Comparison of ENCODE assay signal across 8 cellular contexts in genomic region chr14:102095871-102096568, GRCh38. TPM values are rescaled to one million over a fixed set of nuclear protein-coding genes. Genes with fewer than 3 reads are reported as not detected.
DNase-seq lines count a peak whose midpoint lies in the region; ATAC-seq and TF ChIP-seq lines count a peak whose summit lies in the region.

No MANE protein-coding gene starts in this region.

- H3K27ac ChIP-seq in layer of hippocampus (ENCODE audit: low read depth, low read length) = peak overlapping the region; percentile 9
- peak overlapping the region; percentile 67 for H3K27ac ChIP-seq in substantia nigra (ENCODE audit: low read depth, low read length, poor library complexity, severe bottlenecking)

- no peak overlapping the region for H3K4me3 Mint-ChIP-seq in activated naive CD8-positive, alpha-beta T cell treated with anti-CD3 and anti-CD28 coated beads, Interleukin-2, amount 50 U/mL, for 24 hours
- H3K4me3 Mint-ChIP-seq in activated naive CD8-positive, alpha-beta T cell treated with anti-CD3 and anti-CD28 coated beads for 36 hours = no peak overlapping the region
- 0 out of 2 replicates have a peak overlapping the region, but pooled peaks have one; percentile 2 for H3K4me3 Mint-ChIP-seq in WTC11

- CTCF ChIA-PET in WTC11 (lab: Charles Lee) = interaction anchor here (0.6 to 3.6 kb wide), 26 partner anchors 8 to 379 kb away, joined by 3 to 41 read pairs (median 5); no protein-coding TSS in a partner anchor

- peak overlapping the region; percentile 39 for H3K27ac Mint-ChIP-seq in activated naive CD8-positive, alpha-beta T cell treated with anti-CD3 and anti-CD28 coated beads, Interleukin-2, amount 50 U/mL, for 24 hours
- H3K27ac Mint-ChIP-seq in activated naive CD8-positive, alpha-beta T cell treated with anti-CD3 and anti-CD28 coated beads for 36 hours = no peak overlapping the region
- peak overlapping the region; percentile 39; the same call in 1 of the 2 replicates for H3K27ac Mint-ChIP-seq in WTC11

- no peaks in the 10 kb centered on the region for H3K36me3 Mint-ChIP-seq in activated naive CD8-positive, alpha-beta T cell treated with anti-CD3 and anti-CD28 coated beads, Interleukin-2, amount 50 U/mL, for 24 hours (ENCODE audit: low read depth)
- no peaks in the 10 kb centered on the region for H3K36me3 Mint-ChIP-seq in activated naive CD8-positive, alpha-beta T cell treated with anti-CD3 and anti-CD28 coated beads for 36 hours
- no peaks in the 10 kb centered on the region for H3K36me3 Mint-ChIP-seq in WTC11

- H3K27me3 ChIP-seq in layer of hippocampus (ENCODE audit: control insufficient read depth, insufficient read depth, low read length) = no peaks in the 10 kb centered on the region

- POLR2A ChIA-PET in WTC11 (lab: Charles Lee) = interaction anchor here (0.6 to 1.0 kb wide), 3 partner anchors 34 to 78 kb away, joined by 3 to 4 read pairs (median 3); no protein-coding TSS in a partner anchor

- H3K27me3 Mint-ChIP-seq in activated naive CD8-positive, alpha-beta T cell treated with anti-CD3 and anti-CD28 coated beads, Interleukin-2, amount 50 U/mL, for 24 hours = no peaks in the 10 kb centered on the region
- H3K27me3 Mint-ChIP-seq in activated naive CD8-positive, alpha-beta T cell treated with anti-CD3 and anti-CD28 coated beads for 36 hours = no peaks in the 10 kb centered on the region
- no peaks in the 10 kb centered on the region; the same call in 1 of the 2 replicates for H3K27me3 Mint-ChIP-seq in WTC11 (ENCODE audit: low read depth)

- peaks cover 22% of the 10 kb centered on the region for H3K4me1 Mint-ChIP-seq in activated naive CD8-positive, alpha-beta T cell treated with anti-CD3 and anti-CD28 coated beads, Interleukin-2, amount 50 U/mL, for 24 hours
- H3K4me1 Mint-ChIP-seq in activated naive CD8-positive, alpha-beta T cell treated with anti-CD3 and anti-CD28 coated beads for 36 hours = peaks cover 18% of the 10 kb centered on the region
- peaks cover 27% of the 10 kb centered on the region for H3K4me1 Mint-ChIP-seq in WTC11

- TF ChIP-seq CTCF in WTC11 (IDR thresholded peaks at IDR 0.05) = no peak

- no peak for DNase-seq in activated naive CD8-positive, alpha-beta T cell treated with anti-CD3 and anti-CD28 coated beads, Interleukin-2, amount 50 U/mL, for 24 hours
- DNase-seq in activated naive CD8-positive, alpha-beta T cell treated with anti-CD3 and anti-CD28 coated beads for 36 hours = no peak
- DNase-seq in WTC11 (ENCODE audit: low spot score) (no peak), substantia nigra (lab: John Stamatoyannopoulos, UW) (no peak), hippocampal formation (lab: John Stamatoyannopoulos, UW) (no peak), NOMO-1 (lab: John Stamatoyannopoulos, UW; ENCODE audit: unreplicated experiment in 2 of 2) (no peak)

- H3K9me3 Mint-ChIP-seq in activated naive CD8-positive, alpha-beta T cell treated with anti-CD3 and anti-CD28 coated beads, Interleukin-2, amount 50 U/mL, for 24 hours = no peaks in the 10 kb centered on the region
- H3K9me3 Mint-ChIP-seq in activated naive CD8-positive, alpha-beta T cell treated with anti-CD3 and anti-CD28 coated beads for 36 hours = no peaks in the 10 kb centered on the region
- H3K9me3 Mint-ChIP-seq in WTC11 = no peaks in the 10 kb centered on the region

- ATAC-seq in activated naive CD8-positive, alpha-beta T cell treated with anti-CD3 and anti-CD28 coated beads, Interleukin-2, amount 50 U/mL, for 24 hours = no peak
- ATAC-seq in WTC11 (peak; percentile 38), HG03045 (IDR thresholded peaks at IDR 0.05; ENCODE audit: unreplicated experiment) (no peak)

TF ChIP-seq in WTC11, 78 proteins besides CTCF, POLR2A, EP300 and RAD21:
- TF ChIP-seq, protein P1, sequence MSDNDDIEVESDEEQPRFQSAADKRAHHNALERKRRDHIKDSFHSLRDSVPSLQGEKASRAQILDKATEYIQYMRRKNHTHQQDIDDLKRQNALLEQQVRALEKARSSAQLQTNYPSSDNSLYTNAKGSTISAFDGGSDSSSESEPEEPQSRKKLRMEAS (CRISPR knock-in tag; IDR thresholded peaks at IDR 0.05) = no peak
TF ChIP-seq in WTC11: peak in this region for 0.

RNA-seq across cellular contexts. Expression of gene HSP90AA1, which starts 9.2 kb away (rescaled TPM):
- total RNA-seq in activated naive CD8-positive, alpha-beta T cell treated with anti-CD3 and anti-CD28 coated beads for 36 hours = 1,000 to 10,000 TPM; 1,485 to 1,535 TPM
- 808 to 842 TPM (median 832 TPM) in 3 replicates for total RNA-seq in WTC11 (2021)

RNA-seq across cellular contexts. Expression of gene WDR20, which starts 43.7 kb away (rescaled TPM):
- total RNA-seq in activated naive CD8-positive, alpha-beta T cell treated with anti-CD3 and anti-CD28 coated beads for 36 hours = 10 to 100 TPM; 22.3 to 27.3 TPM
- total RNA-seq in WTC11 (2021) = 25.6 to 27.5 TPM (median 25.9 TPM) in 3 replicates
